24 cellular contexts compared by ENCODE assay signal in genomic region chr7:86867163-86867762, GRCh38.
DNase-seq lines count a peak whose midpoint lies in the region; ATAC-seq and TF ChIP-seq lines count a peak whose summit lies in the region.
"Had no signal": no experiment of that assay in that cellular context is flagged by ENCODE, and none has a peak within 500 bp of the region (broad histone marks: within the 10 kb centered on the region; RNA-seq: fewer than 3 reads in every experiment).

No MANE protein-coding gene starts in this region.

- H3K27me3 Mint-ChIP-seq in endodermal cell (ENCODE audit: insufficient read depth) (no peaks in the 10 kb centered on the region), nephron progenitor cell (ENCODE audit: low read depth, poor library complexity) (peaks cover 8% of the 10 kb centered on the region), chondrocyte (ENCODE audit: low read depth) (no peaks in the 10 kb centered on the region)
- peaks cover 1% of the 10 kb centered on the region for H3K27me3 Mint-ChIP-seq in activated CD4-positive, alpha-beta memory T cell treated with anti-CD3 and anti-CD28 coated beads for 36 hours
- H3K27me3 Mint-ChIP-seq: activated B cell treated with CpG ODN at 0.5 μM for 24 hours; activated CD4-positive, alpha-beta T cell treated with anti-CD3 and anti-CD28 coated beads, Interleukin-2, amount 10 ng/mL, durations not matched to agents 7 days and 5 days had no signal

- no peaks in the 10 kb centered on the region for H3K4me1 ChIP-seq in cardiac muscle cell (ENCODE audit: low read depth)
- H3K4me1 ChIP-seq in endodermal cell (ENCODE audit: control insufficient read depth, insufficient read depth, low read length): peaks cover 8% of the 10 kb centered on the region
- H3K4me1 ChIP-seq: Caco-2, SJCRH30, suprapubic skin had no signal

- H3K27ac Mint-ChIP-seq in endodermal cell: no peak overlapping the region
- H3K27ac Mint-ChIP-seq in nephron progenitor cell: peak overlapping the region; percentile 87
- no peak overlapping the region for H3K27ac Mint-ChIP-seq in chondrocyte (ENCODE audit: unreplicated experiment)
- H3K27ac Mint-ChIP-seq in activated CD4-positive, alpha-beta memory T cell treated with anti-CD3 and anti-CD28 coated beads for 36 hours: no peak overlapping the region
- H3K27ac Mint-ChIP-seq: activated B cell treated with CpG ODN at 0.5 μM for 24 hours; activated CD4-positive, alpha-beta T cell treated with anti-CD3 and anti-CD28 coated beads, Interleukin-2, amount 10 ng/mL, durations not matched to agents 7 days and 5 days; activated naive CD8-positive, alpha-beta T cell treated with anti-CD3 and anti-CD28 coated beads for 36 hours; stimulated activated naive B cell treated with anti-CD40 and anti-IgM and Interleukin-4, amounts not matched to agents 10 μg/mL and 1 μg/mL and 100 μg/mL, for 72 hours had no signal

- H3K27me3 ChIP-seq in cardiac muscle cell (no peaks in the 10 kb centered on the region), endodermal cell (ENCODE audit: control insufficient read depth, insufficient read depth, low read length, poor library complexity, severe bottlenecking) (no peaks in the 10 kb centered on the region)
- H3K27me3 ChIP-seq: SJCRH30, suprapubic skin had no signal

- CTCF ChIA-PET in activated CD4-positive, alpha-beta memory T cell treated with anti-CD3 and anti-CD28 coated beads for 36 hours (lab: Charles Lee): interaction anchor here (0.6 kb wide), 1 partner anchor 15 kb away, joined by 3 read pairs; no protein-coding TSS in a partner anchor

- H3K4me3 ChIP-seq in cardiac muscle cell (no peak overlapping the region), endodermal cell (ENCODE audit: low read length) (no peak overlapping the region)
- H3K4me3 ChIP-seq: SJCRH30, skin epidermis, suprapubic skin had no signal

- peak overlapping the region; percentile 60 for H3K27ac ChIP-seq in cardiac muscle cell
- peak overlapping the region; percentile 40 for H3K27ac ChIP-seq in endodermal cell (ENCODE audit: low read depth, low read length)
- peak overlapping the region; percentile 23 for H3K27ac ChIP-seq in temporal lobe (ENCODE audit: low read depth, low read length)
- H3K27ac ChIP-seq: 22Rv1, C4-2B, SJCRH30, skin epidermis, suprapubic skin had no signal

- peaks cover 6% of the 10 kb centered on the region for H3K9me3 Mint-ChIP-seq in endodermal cell
- peaks cover 16% of the 10 kb centered on the region for H3K9me3 Mint-ChIP-seq in nephron progenitor cell
- H3K9me3 Mint-ChIP-seq in chondrocyte (ENCODE audit: low read depth): peaks cover 10% of the 10 kb centered on the region
- H3K9me3 Mint-ChIP-seq in activated CD4-positive, alpha-beta memory T cell treated with anti-CD3 and anti-CD28 coated beads for 36 hours: peaks cover 5% of the 10 kb centered on the region
- H3K9me3 Mint-ChIP-seq: activated B cell treated with CpG ODN at 0.5 μM for 24 hours; activated naive CD8-positive, alpha-beta T cell treated with anti-CD3 and anti-CD28 coated beads for 36 hours had no signal

- POLR2A ChIA-PET in activated CD4-positive, alpha-beta memory T cell treated with anti-CD3 and anti-CD28 coated beads for 36 hours (lab: Charles Lee): no interaction called here

- H3K4me3 Mint-ChIP-seq in endodermal cell: no peak overlapping the region
- no peak overlapping the region for H3K4me3 Mint-ChIP-seq in nephron progenitor cell
- no peak overlapping the region for H3K4me3 Mint-ChIP-seq in chondrocyte (ENCODE audit: unreplicated experiment)
- H3K4me3 Mint-ChIP-seq in activated CD4-positive, alpha-beta memory T cell treated with anti-CD3 and anti-CD28 coated beads for 36 hours: no peak overlapping the region
- H3K4me3 Mint-ChIP-seq: activated B cell treated with CpG ODN at 0.5 μM for 24 hours; activated CD4-positive, alpha-beta T cell treated with anti-CD3 and anti-CD28 coated beads, Interleukin-2, amount 10 ng/mL, durations not matched to agents 7 days and 5 days; activated naive CD8-positive, alpha-beta T cell treated with anti-CD3 and anti-CD28 coated beads for 36 hours; stimulated activated naive B cell treated with anti-CD40 and anti-IgM and Interleukin-4, amounts not matched to agents 10 μg/mL and 1 μg/mL and 100 μg/mL, for 72 hours had no signal

- H3K9me3 ChIP-seq in cardiac muscle cell (ENCODE audit: low read depth): no peaks in the 10 kb centered on the region
- peaks cover 16% of the 10 kb centered on the region for H3K9me3 ChIP-seq in endodermal cell (ENCODE audit: control insufficient read depth, low read length)
- H3K9me3 ChIP-seq: Caco-2, SJCRH30, suprapubic skin had no signal

- H3K9ac ChIP-seq in endodermal cell (ENCODE audit: extremely low read depth, low read length, poor library complexity, severe bottlenecking): no peak overlapping the region

- DNase-seq in cardiac muscle cell (ENCODE audit: low read depth in 1 of 2, low spot score in 1 of 2) (no peak), left ventricle myocardium superior (no peak), endodermal cell (no peak), nephron progenitor cell (no peak), chondrocyte (ENCODE audit: low spot score) (no peak), germinal center (ENCODE audit: low spot score) (no peak)
- no peak for DNase-seq in activated CD4-positive, alpha-beta memory T cell treated with anti-CD3 and anti-CD28 coated beads for 36 hours
- DNase-seq: activated B cell treated with CpG ODN at 0.5 μM for 24 hours; activated CD4-positive, alpha-beta T cell treated with anti-CD3 and anti-CD28 coated beads, Interleukin-2, amount 10 ng/mL, durations not matched to agents 7 days and 5 days; activated gamma-delta T cell; activated naive CD8-positive, alpha-beta T cell treated with anti-CD3 and anti-CD28 coated beads for 36 hours; activated T-cell treated with anti-CD3 and anti-CD28 coated beads, Interleukin-2, amount 50 U/mL, for 1 hour; Caco-2; mesenchymal stem cell; occipital lobe; SJCRH30; stimulated activated naive B cell treated with anti-CD40 and anti-IgM and Interleukin-4, amounts not matched to agents 10 μg/mL and 1 μg/mL and 100 μg/mL, for 72 hours had no signal

- intact Hi-C loops in left ventricle myocardium superior (cut with micrococcal nuclease): no loop called here
- intact Hi-C loops in activated CD4-positive, alpha-beta memory T cell treated with anti-CD3 and anti-CD28 coated beads for 36 hours (cut with micrococcal nuclease): no loop called here

- TF ChIP-seq CTCF in cardiac muscle cell (IDR thresholded peaks at IDR 0.05; ENCODE audit: low read depth, low read length) (no peak), endodermal cell (conservative IDR thresholded peaks at IDR 0.05) (no peak), nephron progenitor cell (IDR thresholded peaks at IDR 0.05) (no peak), chondrocyte (IDR thresholded peaks at IDR 0.05) (no peak)

- H3K36me3 ChIP-seq in cardiac muscle cell (no peaks in the 10 kb centered on the region), endodermal cell (ENCODE audit: control insufficient read depth, insufficient read depth, low read length) (peaks cover 38% of the 10 kb centered on the region)
- H3K36me3 ChIP-seq: SJCRH30, suprapubic skin had no signal

- H3K36me3 Mint-ChIP-seq in endodermal cell (ENCODE audit: low read depth): peaks cover 38% of the 10 kb centered on the region
- peaks cover 56% of the 10 kb centered on the region for H3K36me3 Mint-ChIP-seq in nephron progenitor cell (ENCODE audit: low read depth)
- H3K36me3 Mint-ChIP-seq in chondrocyte (ENCODE audit: low read depth): peaks cover 12% of the 10 kb centered on the region
- H3K36me3 Mint-ChIP-seq in activated CD4-positive, alpha-beta memory T cell treated with anti-CD3 and anti-CD28 coated beads for 36 hours: peaks cover 4% of the 10 kb centered on the region

- H3K4me1 Mint-ChIP-seq in endodermal cell (peaks cover 6% of the 10 kb centered on the region), nephron progenitor cell (peaks cover 19% of the 10 kb centered on the region), chondrocyte (ENCODE audit: low read depth) (no peaks in the 10 kb centered on the region)
- no peaks in the 10 kb centered on the region for H3K4me1 Mint-ChIP-seq in activated CD4-positive, alpha-beta memory T cell treated with anti-CD3 and anti-CD28 coated beads for 36 hours (ENCODE audit: low read depth)
- H3K4me1 Mint-ChIP-seq: activated B cell treated with CpG ODN at 0.5 μM for 24 hours; activated CD4-positive, alpha-beta T cell treated with anti-CD3 and anti-CD28 coated beads, Interleukin-2, amount 10 ng/mL, durations not matched to agents 7 days and 5 days; activated naive CD8-positive, alpha-beta T cell treated with anti-CD3 and anti-CD28 coated beads for 36 hours; stimulated activated naive B cell treated with anti-CD40 and anti-IgM and Interleukin-4, amounts not matched to agents 10 μg/mL and 1 μg/mL and 100 μg/mL, for 72 hours had no signal

- WGBS in endodermal cell (ENCODE audit: insufficient coverage in 1 of 2, insufficient read length in 1 of 2), 2 experiments: 83 to 94% methylated on average over 3 to 5 of the region's 5 CpGs

- no peak for ATAC-seq in left ventricle myocardium superior
- ATAC-seq: HCT116; left lobe of liver; stimulated activated naive B cell treated with anti-CD40 and anti-IgM and Interleukin-4, amounts not matched to agents 10 μg/mL and 1 μg/mL and 100 μg/mL, for 72 hours had no signal
